In the genomic region with DNA sequence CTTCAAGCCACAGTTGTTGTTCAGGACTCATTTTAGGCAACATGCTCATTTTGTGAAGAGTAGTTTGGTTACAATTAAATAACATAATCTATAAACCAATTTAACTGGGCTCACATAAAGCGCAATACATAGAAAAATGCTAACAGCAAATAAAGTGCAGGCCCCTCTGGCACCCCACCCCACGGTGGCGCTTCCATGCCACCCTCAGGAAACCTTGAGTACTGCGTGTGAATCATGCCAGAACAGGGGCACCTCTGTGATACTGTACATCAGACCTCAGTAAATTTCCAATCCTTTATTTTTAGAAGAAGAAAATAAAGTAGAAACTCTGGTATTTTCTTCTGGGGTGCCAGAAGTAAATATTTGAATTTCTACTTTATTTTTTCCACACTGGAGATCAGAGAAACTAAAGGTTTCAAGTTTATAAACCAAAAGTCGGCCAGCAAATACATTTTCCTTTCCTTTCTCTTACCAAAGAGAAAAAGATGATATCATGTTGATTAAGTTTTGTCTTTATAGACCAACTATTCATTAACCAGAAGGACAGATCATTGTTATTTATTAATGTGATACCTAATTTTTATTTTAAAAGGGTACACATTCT, we compare ENCODE assay signal across 8 cellular contexts.
DNase-seq lines count a peak whose midpoint lies in the region; ATAC-seq, FAIRE-seq and TF ChIP-seq lines count a peak whose summit lies in the region.

No MANE protein-coding gene starts in this region.

- CTCF ChIA-PET in HepG2 (lab: Yijun Ruan, JAX; ENCODE audit: low intra/inter-chr PET ratio, low total read pairs) = no interaction called here

- H3K9me3 Mint-ChIP-seq in GM23338 = no peaks in the 10 kb centered on the region
- H3K9me3 Mint-ChIP-seq in activated naive CD8-positive, alpha-beta T cell treated with anti-CD3 and anti-CD28 coated beads, Interleukin-2, amount 10 ng/mL, durations not matched to agents 7 days and 5 days = no peaks in the 10 kb centered on the region

- no peaks in the 10 kb centered on the region for H3K79me2 ChIP-seq in GM23338 (replicated peaks; ENCODE audit: insufficient read depth)
- H3K79me2 ChIP-seq in Loucy (ENCODE audit: insufficient read depth, low read length) = no peaks in the 10 kb centered on the region
- H3K79me2 ChIP-seq in HepG2 (ENCODE audit: insufficient read depth, low read length) = no peaks in the 10 kb centered on the region

- H3K27ac Mint-ChIP-seq in GM23338 = no peak overlapping the region
- no peak overlapping the region for H3K27ac Mint-ChIP-seq in activated naive CD8-positive, alpha-beta T cell treated with anti-CD3 and anti-CD28 coated beads, Interleukin-2, amount 10 ng/mL, durations not matched to agents 7 days and 5 days

- no peak overlapping the region for H3K4me3 ChIP-seq in GM23338
- H3K4me3 ChIP-seq in Loucy (ENCODE audit: low read length, poor library complexity, severe bottlenecking) = no peak overlapping the region
- H3K4me3 ChIP-seq in HepG2 (replicated peaks in 1 of 3; ENCODE audit: insufficient read depth in 1 of 3, low read depth in 2 of 3, low read length in 3 of 3) = no peak overlapping the region
- no peak overlapping the region for H3K4me3 ChIP-seq in tibial artery

- POLR2A ChIA-PET in activated naive CD8-positive, alpha-beta T cell treated with anti-CD3 and anti-CD28 coated beads, Interleukin-2, amount 10 ng/mL, durations not matched to agents 7 days and 5 days (lab: Charles Lee) = no interaction called here
- POLR2A ChIA-PET in HepG2 (lab: Yijun Ruan, JAX) = no interaction called here

- no peak for TF ChIP-seq EP300 in HepG2 (IDR thresholded peaks at IDR 0.05; ENCODE audit: low read depth in 2 of 2, low read length in 2 of 2)
- TF ChIP-seq EP300 in HepG2 (CRISPR knock-in tag; IDR thresholded peaks at IDR 0.05; ENCODE audit: borderline replicate concordance) = no peak

- H3K4me2 ChIP-seq in GM23338 (no peak overlapping the region), Loucy (ENCODE audit: low read depth, low read length, poor library complexity, severe bottlenecking) (no peak overlapping the region), HepG2 (ENCODE audit: low read depth, low read length) (no peak overlapping the region)

- H3K27ac ChIP-seq in GM23338 (ENCODE audit: low read depth) (no peak overlapping the region), HepG2 (ENCODE audit: extremely low read length, insufficient read depth, low read length) (no peak overlapping the region), tibial artery (no peak overlapping the region)

- H3K4me1 Mint-ChIP-seq in GM23338 = peaks cover 33% of the 10 kb centered on the region
- no peaks in the 10 kb centered on the region for H3K4me1 Mint-ChIP-seq in activated naive CD8-positive, alpha-beta T cell treated with anti-CD3 and anti-CD28 coated beads, Interleukin-2, amount 10 ng/mL, durations not matched to agents 7 days and 5 days

- TF ChIP-seq RAD21 in HepG2 (CRISPR knock-in tag; IDR thresholded peaks at IDR 0.05) = 0 out of 2 replicates have a peak, but pooled peaks have one; percentile 27

- no peak overlapping the region for H2AFZ ChIP-seq in GM23338
- H2AFZ ChIP-seq in Loucy (ENCODE audit: low read length) = 0 out of 2 replicates have a peak overlapping the region, but pooled peaks have one; percentile 2
- no peak overlapping the region for H2AFZ ChIP-seq in HepG2 (ENCODE audit: low read length)

- peak; percentile 10 for DNase-seq in stimulated activated CD4-positive, alpha-beta T cell treated with anti-CD3 and anti-CD28 coated beads, Interleukin-1b, Interleukin-23, amount 100 ng/mL, for 48 hours
- DNase-seq in stimulated activated CD4-positive, alpha-beta T cell treated with anti-CD3 and anti-CD28 coated beads, Interleukin-4, amount 100 ng/mL, for 4 hours = no peak
- DNase-seq in GM23338 (ENCODE audit: low spot score) (peak; percentile 75), HepG2 (ENCODE audit: low spot score) (peak; percentile 9), posterior vena cava (ENCODE audit: low spot score) (no peak), tibial artery (no peak)
- DNase-seq in activated naive CD8-positive, alpha-beta T cell treated with anti-CD3 and anti-CD28 coated beads, Interleukin-2, amount 10 ng/mL, durations not matched to agents 7 days and 5 days = peak; percentile 28

- no peak for TF ChIP-seq POLR2A in HepG2 (IDR thresholded peaks at IDR 0.05; ENCODE audit: insufficient read depth in 1 of 2, low read depth in 2 of 2, low read length in 2 of 2)

- 11% methylated on average over 5 of the region's 5 CpGs for WGBS in HepG2 (ENCODE audit: low lambda C conversion rate)

- H4K20me1 ChIP-seq in GM23338 (replicated peaks; ENCODE audit: insufficient read depth) (no peaks in the 10 kb centered on the region), Loucy (ENCODE audit: insufficient read depth, low read length, poor library complexity, severe bottlenecking) (no peaks in the 10 kb centered on the region), HepG2 (ENCODE audit: insufficient read depth, low read length) (no peaks in the 10 kb centered on the region)

- FAIRE-seq in HepG2 (lab: Jason Lieb, UNC) = peak; percentile 39

- BruUV-seq in HepG2 (replicated peaks; lab: Mats Ljungman, UMichigan) = no TSS peak

- H3K27me3 ChIP-seq in GM23338 (ENCODE audit: insufficient read depth) (no peaks in the 10 kb centered on the region), Loucy (ENCODE audit: insufficient read depth, low read length, poor library complexity, severe bottlenecking) (no peaks in the 10 kb centered on the region), HepG2 (ENCODE audit: control insufficient read depth in 1 of 2, insufficient read depth in 2 of 2, low read length in 2 of 2) (no peaks in the 10 kb centered on the region; a peak in 1 of 5 replicates), tibial artery (no peaks in the 10 kb centered on the region)

- H3K4me3 Mint-ChIP-seq in GM23338 = no peak overlapping the region
- no peak overlapping the region for H3K4me3 Mint-ChIP-seq in activated naive CD8-positive, alpha-beta T cell treated with anti-CD3 and anti-CD28 coated beads, Interleukin-2, amount 10 ng/mL, durations not matched to agents 7 days and 5 days

- H3K9ac ChIP-seq in Loucy (ENCODE audit: low read depth, low read length, poor library complexity, severe bottlenecking) (no peak overlapping the region), HepG2 (ENCODE audit: insufficient read depth, low read depth, low read length) (no peak overlapping the region)

- TF ChIP-seq CTCF in GM23338 (conservative IDR thresholded peaks at IDR 0.05; ENCODE audit: low read depth in 2 of 2) = peak; percentile 90 to 93
- TF ChIP-seq CTCF in Loucy (conservative IDR thresholded peaks at IDR 0.05; ENCODE audit: low read length) = peak; percentile 74
- peak; percentile 67 for TF ChIP-seq CTCF in HepG2 (CRISPR knock-in tag; IDR thresholded peaks at IDR 0.05)
- peak in 1 of 2 experiments; percentile 42 for TF ChIP-seq CTCF in tibial artery (IDR thresholded peaks at IDR 0.05)

- no peaks in the 10 kb centered on the region for H3K9me3 ChIP-seq in Loucy (ENCODE audit: insufficient read depth, low read depth, low read length)
- no peaks in the 10 kb centered on the region for H3K9me3 ChIP-seq in HepG2 (ENCODE audit: low read length)
- no peaks in the 10 kb centered on the region for H3K9me3 ChIP-seq in tibial artery

- no peaks in the 10 kb centered on the region for H3K36me3 Mint-ChIP-seq in GM23338 (ENCODE audit: low read depth)
- no peaks in the 10 kb centered on the region for H3K36me3 Mint-ChIP-seq in activated naive CD8-positive, alpha-beta T cell treated with anti-CD3 and anti-CD28 coated beads, Interleukin-2, amount 10 ng/mL, durations not matched to agents 7 days and 5 days

- in situ Hi-C loops in HepG2 (cut with HindIII; ENCODE audit: extremely low pct_ligation_motif_present, low pct_unique_long_range_greater_than_20kb) = no loop called here

- intact Hi-C loops in HepG2 (cut with micrococcal nuclease; ENCODE audit: unreplicated experiment) = no loop called here
- intact Hi-C loops in posterior vena cava (cut with DNase I) = no loop called here
- intact Hi-C loops in tibial artery (cut with DNase I; ENCODE audit: low total_unique reads) = no loop called here

- ATAC-seq in GM23338 = peak; percentile 96
- no peak for ATAC-seq in activated naive CD8-positive, alpha-beta T cell treated with anti-CD3 and anti-CD28 coated beads, Interleukin-2, amount 10 ng/mL, durations not matched to agents 7 days and 5 days (ENCODE audit: low read depth)
- ATAC-seq in HepG2 = peak; percentile 96

- H3K36me3 ChIP-seq in GM23338 (ENCODE audit: insufficient read depth) (no peaks in the 10 kb centered on the region), Loucy (ENCODE audit: insufficient read depth, low read length) (no peaks in the 10 kb centered on the region), HepG2 (replicated peaks in 1 of 2; ENCODE audit: control insufficient read depth in 1 of 2, insufficient read depth in 2 of 2, low read length in 2 of 2) (no peaks in the 10 kb centered on the region), tibial artery (no peaks in the 10 kb centered on the region)

- H3K27me3 Mint-ChIP-seq in GM23338 (ENCODE audit: insufficient read depth, low read depth, poor library complexity) = peaks cover 2% of the 10 kb centered on the region
- H3K27me3 Mint-ChIP-seq in activated naive CD8-positive, alpha-beta T cell treated with anti-CD3 and anti-CD28 coated beads, Interleukin-2, amount 10 ng/mL, durations not matched to agents 7 days and 5 days = no peaks in the 10 kb centered on the region

- H3F3A ChIP-seq in GM23338 (replicated peaks; ENCODE audit: low read depth) (no peaks in the 10 kb centered on the region), Loucy (ENCODE audit: low read depth) (no peaks in the 10 kb centered on the region)

- peaks cover 35% of the 10 kb centered on the region for H3K4me1 ChIP-seq in GM23338 (ENCODE audit: insufficient read depth)
- H3K4me1 ChIP-seq in Loucy (ENCODE audit: insufficient read depth, low read length, poor library complexity, severe bottlenecking) = no peaks in the 10 kb centered on the region
- no peaks in the 10 kb centered on the region for H3K4me1 ChIP-seq in HepG2 (ENCODE audit: insufficient read depth, low read length)
- no peaks in the 10 kb centered on the region for H3K4me1 ChIP-seq in tibial artery

- H3K9me2 ChIP-seq in GM23338 (ENCODE audit: insufficient read depth) (no peaks in the 10 kb centered on the region), Loucy (replicated peaks; ENCODE audit: low read depth, low read length) (no peaks in the 10 kb centered on the region)

TF ChIP-seq in GM23338, 12 proteins besides CTCF, POLR2A, EP300 and RAD21 (continues in another document):
- no peak for TF ChIP-seq POLR2AphosphoS5 (IDR thresholded peaks at IDR 0.05; ENCODE audit: low read depth)

TF ChIP-seq in HepG2, 621 proteins besides CTCF, POLR2A, EP300 and RAD21:
- TF ChIP-seq STAG1 (CRISPR knock-in tag; IDR thresholded peaks at IDR 0.05) (peak; percentile 63), JUNB (CRISPR knock-in tag; IDR thresholded peaks at IDR 0.05; ENCODE audit: borderline replicate concordance) (no peak), HHEX (CRISPR knock-in tag; IDR thresholded peaks at IDR 0.05) (no peak), CENPT (CRISPR knock-in tag; IDR thresholded peaks at IDR 0.05; ENCODE audit: low read depth) (no peak), SMC3 (IDR thresholded peaks at IDR 0.05; ENCODE audit: low read length) (peak; percentile 27; the same call in 1 of the 2 replicates)
TF ChIP-seq in HepG2: peak in this region for 2.

Comparison
In these comparisons a context has a peak if more than half of its experiments do, and no peak if none do; other contexts are left out.
1. DNase-seq: peak in stimulated activated CD4-positive, alpha-beta T cell treated with anti-CD3 and anti-CD28 coated beads, Interleukin-1b, Interleukin-23, amount 100 ng/mL, for 48 hours (single experiment), GM23338 (single experiment), activated naive CD8-positive, alpha-beta T cell treated with anti-CD3 and anti-CD28 coated beads, Interleukin-2, amount 10 ng/mL, durations not matched to agents 7 days and 5 days (single experiment) and HepG2 (single experiment); none in stimulated activated CD4-positive, alpha-beta T cell treated with anti-CD3 and anti-CD28 coated beads, Interleukin-4, amount 100 ng/mL, for 4 hours (0 of 2), posterior vena cava (single experiment) and tibial artery (0 of 2).